20 cellular contexts compared by ENCODE assay signal in genomic region chr11:15720460-15720859, GRCh38.
DNase-seq lines count a peak whose midpoint lies in the region; ATAC-seq and FAIRE-seq lines count a peak whose summit lies in the region.
"Had no signal": no experiment of that assay in that cellular context is flagged by ENCODE, and none has a peak within 500 bp of the region (broad histone marks: within the 10 kb centered on the region; RNA-seq: fewer than 3 reads in every experiment).

No MANE protein-coding gene starts in this region.

- no peak for ATAC-seq in HG03378 (IDR thresholded peaks at IDR 0.05; ENCODE audit: unreplicated experiment)
- ATAC-seq: esophagus mucosa; PC-3; stimulated activated memory B cell treated with anti-CD40 and anti-IgM and Interleukin-4, amounts not matched to agents 10 μg/mL and 1 μg/mL and 100 μg/mL, for 72 hours had no signal

- no peak for FAIRE-seq in frontal cortex (lab: Jason Lieb, UNC)
- FAIRE-seq: keratinocyte had no signal

- DNase-seq in DMS 273 (lab: John Stamatoyannopoulos, UW; ENCODE audit: unreplicated experiment) (peak; percentile 81), Daoy (ENCODE audit: low read depth) (peak; percentile 6), SHP77 (lab: John Stamatoyannopoulos, UW) (peak; percentile 58 to 65), islet precursor cell (peak; percentile 64), inferior parietal cortex (ENCODE audit: extremely low spot score) (no peak), frontal cortex (ENCODE audit: low spot score in 2 of 2) (no peak), NCI-H1092 treated with DMSO at 0.1 percent for 48 hours (lab: John Stamatoyannopoulos, UW) (no peak)
- DNase-seq: activated CD4-positive, alpha-beta T cell treated with anti-CD3 and anti-CD28 coated beads for 1 hour; activated effector memory CD4-positive, alpha-beta T cell treated with Interleukin-2 at 50 U/mL for 16 hours; effector CD4-positive, alpha-beta T cell; mesendoderm; nephron progenitor cell; PC-3; SK-N-SH; stimulated activated CD4-positive, alpha-beta T cell treated with anti-CD3 and anti-CD28 coated beads, Interleukin-12 subunit alpha, Interleukin-12 subunit beta, amount 100 ng/mL, for 4 hours; thyroid gland had no signal

Comparison
In these comparisons a context has a peak if more than half of its experiments do, and no peak if none do; other contexts are left out.
1. DNase-seq: peak in DMS 273 (single experiment), Daoy (single experiment), SHP77 (2 of 2) and islet precursor cell (single experiment); none in inferior parietal cortex (single experiment), frontal cortex (0 of 2) and NCI-H1092 treated with DMSO at 0.1 percent for 48 hours (single experiment).